ENCODE assay signal across 27 cellular contexts in genomic region chr11:95778699-95779098, GRCh38. TPM values are rescaled to one million over a fixed set of nuclear protein-coding genes. Genes with fewer than 3 reads are reported as not detected.
DNase-seq lines count a peak whose midpoint lies in the region; ATAC-seq, FAIRE-seq and TF ChIP-seq lines count a peak whose summit lies in the region.
"Had no signal": no experiment of that assay in that cellular context is flagged by ENCODE, and none has a peak within 500 bp of the region (broad histone marks: within the 10 kb centered on the region; RNA-seq: fewer than 3 reads in every experiment).

No MANE protein-coding gene starts in this region.

- FAIRE-seq in GM19239 (lab: Jason Lieb, UNC), result peak; percentile 47

- WGBS in psoas muscle, 3 donors, result 94 to 97% (median 97%) methylated on average over 3 of the region's 3 CpGs

- no peaks in the 10 kb centered on the region for H3K27me3 ChIP-seq in psoas muscle (ENCODE audit: insufficient read depth in 3 of 3, low read length in 2 of 3)
- H3K27me3 ChIP-seq: brain microvascular endothelial cell had no signal

- no peaks in the 10 kb centered on the region for H3K4me1 ChIP-seq in psoas muscle
- H3K4me1 ChIP-seq: parathyroid adenoma had no signal

- intact Hi-C loops in psoas muscle (cut with DNase I), result no loop called here

- ATAC-seq in HG02870 (IDR thresholded peaks at IDR 0.05; ENCODE audit: unreplicated experiment) (peak; percentile 71), psoas muscle (no peak)
- ATAC-seq in stimulated activated effector memory CD8-positive, alpha-beta T cell treated with anti-CD3 and anti-CD28 coated beads, Interleukin-12 subunit alpha, Interleukin-12 subunit beta, amount 100 ng/mL, for 72 hours, result no peak
- ATAC-seq: Panc1, right cardiac atrium had no signal

- H3K9me3 Mint-ChIP-seq in stimulated activated effector memory CD8-positive, alpha-beta T cell treated with anti-CD3 and anti-CD28 coated beads, Interleukin-12 subunit alpha, Interleukin-12 subunit beta, amount 100 ng/mL, for 72 hours, result no peaks in the 10 kb centered on the region
- H3K9me3 Mint-ChIP-seq: CD14-positive monocyte, neural crest cell had no signal

- peaks cover 3 to 100% of the 10 kb centered on the region in 2 donors for H3K36me3 ChIP-seq in psoas muscle (ENCODE audit: insufficient read depth in 1 of 2, low read depth in 1 of 2)

- H3K4me1 Mint-ChIP-seq in stimulated activated effector memory CD8-positive, alpha-beta T cell treated with anti-CD3 and anti-CD28 coated beads, Interleukin-12 subunit alpha, Interleukin-12 subunit beta, amount 100 ng/mL, for 72 hours, result no peaks in the 10 kb centered on the region

- H3K27ac Mint-ChIP-seq in stimulated activated effector memory CD8-positive, alpha-beta T cell treated with anti-CD3 and anti-CD28 coated beads, Interleukin-12 subunit alpha, Interleukin-12 subunit beta, amount 100 ng/mL, for 72 hours, result no peak overlapping the region

- no peak for DNase-seq in GM19239 (ENCODE audit: insufficient read length, low spot score)
- peak; percentile 33 for DNase-seq in MV-4-11 (lab: John Stamatoyannopoulos, UW)
- no peak for DNase-seq in stimulated activated effector memory CD8-positive, alpha-beta T cell treated with anti-CD3 and anti-CD28 coated beads, Interleukin-12 subunit alpha, Interleukin-12 subunit beta, amount 100 ng/mL, for 72 hours (ENCODE audit: low spot score in 2 of 2)
- no peak for DNase-seq in putamen (ENCODE audit: low spot score)
- DNase-seq in dedifferentiated amniotic fluid mesenchymal stem cell (ENCODE audit: extremely low spot score), result no peak
- no peak for DNase-seq in psoas muscle
- DNase-seq: activated CD4-positive, alpha-beta T cell treated with anti-CD3 and anti-CD28 coated beads, Interleukin-2, amount 50 U/mL, for 1 hour; activated naive CD4-positive, alpha-beta T cell treated with anti-CD3 and anti-CD28 coated beads, Interleukin-2, amount 50 U/mL, for 16 hours; amniotic stem cell; brain microvascular endothelial cell; Calu3; DND-41; GM23248; Kasumi-1; NCI-H187; NCI-H526; NK-92 treated with Interleukin-12 subunit alpha and Interleukin-12 subunit beta, amount 100 ng/mL, for 24 hours; right cardiac atrium; SHP77 treated with DMSO at 0.1 percent for 48 hours; stimulated activated CD4-positive, alpha-beta T cell treated with anti-CD3 and anti-CD28 coated beads, Interleukin-4, amount 100 ng/mL, for 1 hour; SW 1271; T-helper 9 cell had no signal

- no peaks in the 10 kb centered on the region for H3K9me3 ChIP-seq in psoas muscle

- H3K36me3 Mint-ChIP-seq in stimulated activated effector memory CD8-positive, alpha-beta T cell treated with anti-CD3 and anti-CD28 coated beads, Interleukin-12 subunit alpha, Interleukin-12 subunit beta, amount 100 ng/mL, for 72 hours, result peaks cover 100% of the 10 kb centered on the region

- no peak overlapping the region for H3K27ac ChIP-seq in psoas muscle
- H3K27ac ChIP-seq: brain microvascular endothelial cell, GM23248, parathyroid adenoma had no signal

- H3K4me3 Mint-ChIP-seq in stimulated activated effector memory CD8-positive, alpha-beta T cell treated with anti-CD3 and anti-CD28 coated beads, Interleukin-12 subunit alpha, Interleukin-12 subunit beta, amount 100 ng/mL, for 72 hours, result no peak overlapping the region
- H3K4me3 Mint-ChIP-seq: CD14-positive monocyte, neural crest cell had no signal

- TF ChIP-seq CTCF in psoas muscle (IDR thresholded peaks at IDR 0.05), result no peak

- H3K4me3 ChIP-seq in psoas muscle, result no peak overlapping the region
- H3K4me3 ChIP-seq: GM23248 had no signal

RNA-seq across cellular contexts. Expression of gene FAM76B, which starts 10.9 kb away (rescaled TPM):
- 1 to 10 TPM; 5.8 to 9.4 (median 6.0) TPM for total RNA-seq in psoas muscle
- 1 to 10 TPM; 4.0 to 5.9 (median 4.4) TPM for polyA plus RNA-seq in psoas muscle

RNA-seq across cellular contexts. Expression of gene CEP57, which starts 11.6 kb away (rescaled TPM):
- total RNA-seq in psoas muscle, result 10 to 100 TPM; 13.6 to 27.1 (median 15.7) TPM
- 10 to 100 TPM in 1 of 3 donors, 1 to 10 TPM in 2; 7.7 to 15.8 (median 7.9) TPM for polyA plus RNA-seq in psoas muscle
